Comparison of ENCODE assay signal across 8 cellular contexts in genomic region chr3:58824285-58824684, GRCh38.
DNase-seq lines count a peak whose midpoint lies in the region; FAIRE-seq and TF ChIP-seq lines count a peak whose summit lies in the region.

No MANE protein-coding gene starts in this region.

- H3K27me3 ChIP-seq in adipocyte (replicated peaks; ENCODE audit: control insufficient read depth, insufficient read depth, low read length) = no peaks in the 10 kb centered on the region

- peak; percentile 59 for TF ChIP-seq CTCF in GM12864 (IDR thresholded peaks at IDR 0.05; ENCODE audit: low read depth, low read length, missing control alignments)
- no peak for TF ChIP-seq CTCF in coronary artery (IDR thresholded peaks at IDR 0.05)

- H3K4me3 ChIP-seq in GM12864 (ENCODE audit: low read depth, low read length) = no peak overlapping the region
- peak overlapping the region; percentile 50 for H3K4me3 ChIP-seq in adipocyte (ENCODE audit: low read length)
- H3K4me3 ChIP-seq in coronary artery = no peak overlapping the region

- H3K4me1 ChIP-seq in adipocyte (ENCODE audit: control insufficient read depth, insufficient read depth, low read length) = peaks cover 5% of the 10 kb centered on the region

- H3K9me3 ChIP-seq in adipocyte (ENCODE audit: control insufficient read depth, low read length) = no peaks in the 10 kb centered on the region

- no peak for FAIRE-seq in GM19239 (lab: Jason Lieb, UNC)

- no peak overlapping the region for H3K27ac ChIP-seq in coronary artery

- peak overlapping the region; percentile 34 for H3K9ac ChIP-seq in adipocyte (ENCODE audit: low read length)

- H3K36me3 ChIP-seq in adipocyte (ENCODE audit: control insufficient read depth, insufficient read depth, low read length, severe bottlenecking) = no peaks in the 10 kb centered on the region

- DNase-seq in AG08396 (ENCODE audit: low spot score) (peak; percentile 71), GM12864 (ENCODE audit: low read depth) (no peak), NCI-H2196 treated with DMSO at 0.1 percent for 48 hours (lab: John Stamatoyannopoulos, UW; ENCODE audit: unreplicated experiment) (peak; percentile 10), adipocyte (ENCODE audit: low read depth) (peak; percentile 84), iPS DF 19.7 (ENCODE audit: low read depth, low spot score) (peak; percentile 12), GM19239 (ENCODE audit: insufficient read length, low spot score) (no peak), coronary artery (ENCODE audit: low spot score) (no peak)
- peak; percentile 16 to 30 for DNase-seq in stimulated activated CD4-positive, alpha-beta T cell treated with anti-CD3 and anti-CD28 coated beads, Interleukin-2, amount 100 ng/mL, for 48 hours

Comparison
In these comparisons a context has a peak if more than half of its experiments do, and no peak if none do; other contexts are left out.
1. DNase-seq: peak in AG08396 (single experiment), NCI-H2196 treated with DMSO at 0.1 percent for 48 hours (single experiment), adipocyte (single experiment), iPS DF 19.7 (single experiment) and stimulated activated CD4-positive, alpha-beta T cell treated with anti-CD3 and anti-CD28 coated beads, Interleukin-2, amount 100 ng/mL, for 48 hours (2 of 2); none in GM12864 (single experiment), GM19239 (single experiment) and coronary artery (single experiment).